In the genomic region with DNA sequence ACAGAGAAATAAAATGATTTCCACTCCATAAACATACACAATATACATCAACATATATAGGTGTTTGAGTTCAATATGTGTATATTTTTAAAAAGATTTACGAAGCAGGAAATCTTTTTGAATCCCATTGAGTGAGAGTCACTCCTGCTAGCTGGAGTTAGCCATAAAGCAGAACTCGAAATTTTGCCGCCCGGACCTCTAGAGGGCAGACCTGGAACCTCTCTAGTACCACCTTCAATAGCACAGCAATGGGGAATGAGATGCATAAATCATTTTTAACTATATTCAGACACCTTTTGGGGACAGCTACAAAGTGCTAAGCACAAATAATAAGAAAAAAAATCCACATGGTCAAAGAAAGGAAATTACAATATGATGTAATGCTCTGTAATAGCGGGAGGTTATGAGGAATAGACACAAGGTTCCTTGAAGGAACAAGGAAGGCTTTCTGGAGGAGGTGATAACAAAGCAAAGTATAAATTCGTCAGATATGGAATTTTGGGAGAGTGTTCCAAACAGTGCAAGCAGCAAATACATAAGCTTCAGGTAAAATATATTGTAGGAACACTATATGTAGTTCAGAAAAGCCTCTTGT, we compare ENCODE assay signal across 8 cellular contexts.
DNase-seq lines count a peak whose midpoint lies in the region; ATAC-seq and TF ChIP-seq lines count a peak whose summit lies in the region.

No MANE protein-coding gene starts in this region.

- H3K4me3 ChIP-seq in mammary epithelial cell (replicated peaks in 1 of 3; ENCODE audit: insufficient read depth in 1 of 3, low read depth in 2 of 3, low read length in 3 of 3) (no peak overlapping the region), lung (no peak overlapping the region)
- H3K4me3 ChIP-seq in effector memory CD4-positive, alpha-beta T cell (ENCODE audit: insufficient read depth, low read depth, low read length, poor library complexity, severe bottlenecking), result no peak overlapping the region

- H3K9me3 ChIP-seq in mammary epithelial cell (replicated peaks; ENCODE audit: insufficient read depth, low read length) (no peaks in the 10 kb centered on the region), lung (ENCODE audit: control insufficient read depth in 2 of 2, insufficient read depth in 1 of 2, low read length in 1 of 2) (no peaks in the 10 kb centered on the region)
- H3K9me3 ChIP-seq in effector memory CD4-positive, alpha-beta T cell (ENCODE audit: control insufficient read depth, low read length), result no peaks in the 10 kb centered on the region

- intact Hi-C loops in Right ventricle myocardium inferior (cut with DNase I) (loop anchor here (5.0 kb wide), 1 partner anchor 542 kb away; no protein-coding TSS in a partner anchor), cardiac septum (cut with DNase I) (loop anchor here (10.0 kb wide), 1 partner anchor 540 kb away; no protein-coding TSS in a partner anchor), mammary epithelial cell (cut with micrococcal nuclease) (loop anchor here (5.0 to 10.0 kb wide), 3 partner anchors 128 to 530 kb away; a partner anchor contains a TSS)

- DNase-seq in Right ventricle myocardium inferior (ENCODE audit: missing footprints) (no peak), cardiac septum (ENCODE audit: low spot score) (no peak), NCI-H2081 (lab: John Stamatoyannopoulos, UW) (peak; percentile 52 to 73), mammary epithelial cell (peak; percentile 20), lung (ENCODE audit: low spot score) (peak; percentile 36)
- DNase-seq in effector memory CD4-positive, alpha-beta T cell, result no peak

- CTCF ChIA-PET in mammary epithelial cell (lab: Charles Lee; ENCODE audit: low non-redundant PET), result interaction anchor here (0.6 kb wide), 2 partner anchors 68 to 562 kb away, joined by 3 read pairs; no protein-coding TSS in a partner anchor

- no peak overlapping the region for H3K27ac ChIP-seq in mammary epithelial cell (ENCODE audit: insufficient read depth, low read depth, low read length)
- H3K27ac ChIP-seq in lung (ENCODE audit: low read depth in 1 of 2, low read length in 1 of 2), result no peak overlapping the region
- H3K27ac ChIP-seq in effector memory CD4-positive, alpha-beta T cell (ENCODE audit: insufficient read depth, low read length, poor library complexity, severe bottlenecking), result no peak overlapping the region

- no peak overlapping the region for H2AFZ ChIP-seq in mammary epithelial cell (ENCODE audit: low read depth, low read length)

- H3K79me2 ChIP-seq in mammary epithelial cell (ENCODE audit: insufficient read depth, low read length), result no peaks in the 10 kb centered on the region

- H4K20me1 ChIP-seq in mammary epithelial cell (ENCODE audit: insufficient read depth, low read length), result no peaks in the 10 kb centered on the region

- peak; percentile 60 for ATAC-seq in Right ventricle myocardium inferior
- peak; percentile 86 for ATAC-seq in HG02642 (IDR thresholded peaks at IDR 0.05; ENCODE audit: poor library complexity, unreplicated experiment)
- ATAC-seq in lung (ENCODE audit: insufficient read depth, low FRiP score), result no peak
- no peak for ATAC-seq in HG03196 (IDR thresholded peaks at IDR 0.05; ENCODE audit: unreplicated experiment)

- BruUV-seq in mammary epithelial cell (replicated peaks; lab: Mats Ljungman, UMichigan), result no TSS peak

- H3K9ac ChIP-seq in mammary epithelial cell (ENCODE audit: insufficient read depth, low read length), result no peak overlapping the region

- H3K27me3 ChIP-seq in mammary epithelial cell (ENCODE audit: insufficient read depth, low read length) (no peaks in the 10 kb centered on the region), lung (ENCODE audit: control insufficient read depth, insufficient read depth) (no peaks in the 10 kb centered on the region)
- no peaks in the 10 kb centered on the region for H3K27me3 ChIP-seq in effector memory CD4-positive, alpha-beta T cell (replicated peaks; ENCODE audit: control insufficient read depth, insufficient read depth, low read length, poor library complexity, severe bottlenecking)

- TF ChIP-seq CTCF in mammary epithelial cell (conservative IDR thresholded peaks at IDR 0.05 in 1 of 2, IDR thresholded peaks at IDR 0.05 in 1 of 2; ENCODE audit: extremely low read depth in 1 of 2, insufficient read depth in 1 of 2, low read depth in 1 of 2, low read length in 2 of 2) (peak; percentile 54 to 73), lung (IDR thresholded peaks at IDR 0.05; ENCODE audit: control extremely low read depth, extremely low read depth) (no peak)

- H3K4me1 ChIP-seq in mammary epithelial cell (ENCODE audit: insufficient read depth, low read length) (no peaks in the 10 kb centered on the region), lung (ENCODE audit: control insufficient read depth in 2 of 2, insufficient read depth in 2 of 2, low read length in 2 of 2) (no peaks in the 10 kb centered on the region)
- H3K4me1 ChIP-seq in effector memory CD4-positive, alpha-beta T cell (ENCODE audit: control insufficient read depth, insufficient read depth, low read length, poor library complexity, severe bottlenecking), result no peaks in the 10 kb centered on the region

- dilution Hi-C loops in mammary epithelial cell (cut with HindIII; ENCODE audit: low sequenced_read_pairs), result no loop called here

- H3K4me2 ChIP-seq in mammary epithelial cell (ENCODE audit: insufficient read depth, low read depth, low read length), result no peak overlapping the region

- H3K36me3 ChIP-seq in mammary epithelial cell (ENCODE audit: insufficient read depth, low read length), result no peaks in the 10 kb centered on the region
- H3K36me3 ChIP-seq in lung (ENCODE audit: control insufficient read depth in 2 of 2, insufficient read depth in 2 of 2, low read length in 2 of 2), result no peaks in the 10 kb centered on the region
- H3K36me3 ChIP-seq in effector memory CD4-positive, alpha-beta T cell (ENCODE audit: control insufficient read depth, insufficient read depth, low read length), result no peaks in the 10 kb centered on the region

- 43% methylated on average over 6 of the region's 6 CpGs for WGBS in mammary epithelial cell (ENCODE audit: low coverage, missing lambda C conversion rate)
- WGBS in lung, 2 donors, result 26 to 35% methylated on average over 6 of the region's 6 CpGs

- in situ Hi-C loops in mammary epithelial cell (cut with MboI; ENCODE audit: low sequenced_read_pairs in 2 of 2), result no loop called here

Comparison
In these comparisons a context has a peak if more than half of its experiments do, and no peak if none do; other contexts are left out.
1. ATAC-seq: peak in Right ventricle myocardium inferior (single experiment) and HG02642 (single experiment); none in lung (single experiment) and HG03196 (single experiment).
2. DNase-seq: peak in NCI-H2081 (2 of 2), mammary epithelial cell (single experiment) and lung (single experiment); none in Right ventricle myocardium inferior (single experiment), cardiac septum (single experiment) and effector memory CD4-positive, alpha-beta T cell (0 of 3).